17 cellular contexts compared by ENCODE assay signal in genomic region chr18:10481831-10482230, GRCh38. TPM values are rescaled to one million over a fixed set of nuclear protein-coding genes. Genes with fewer than 3 reads are reported as not detected.
A peak's percentile ranks its signal among the peaks of the same experiment; 100 is the strongest.
DNase-seq lines count a peak whose midpoint lies in the region; ATAC-seq and TF ChIP-seq lines count a peak whose summit lies in the region.
"Had no signal": no experiment of that assay in that cellular context is flagged by ENCODE, and none has a peak within 500 bp of the region (broad histone marks: within the 10 kb centered on the region; RNA-seq: fewer than 3 reads in every experiment).

No MANE protein-coding gene starts in this region.

- no CpG with 5 or more reads among the region's 9 CpGs for WGBS in mesendoderm (ENCODE audit: extremely low coverage, insufficient coverage, low lambda C conversion rate)

- H4K8ac ChIP-seq in mesendoderm (ENCODE audit: low read depth, low read length) = no peak overlapping the region

- no peak overlapping the region for H2BK5ac ChIP-seq in mesendoderm (ENCODE audit: low read length)

- DNase-seq in H7 (peak; percentile 71), activated B cell treated with CpG ODN at 0.5 μM for 24 hours (no peak), mesendoderm (peak; percentile 71), OCI-M1 (lab: John Stamatoyannopoulos, UW) (no peak), ascending aorta (ENCODE audit: low spot score in 2 of 2) (no peak), mucosa of gallbladder (ENCODE audit: low spot score) (no peak)
- DNase-seq in activated naive CD4-positive, alpha-beta T cell (lab: John Stamatoyannopoulos, UW) = no peak
- DNase-seq: C1 segment of cervical spinal cord, COR-L47, GDM1, KG1, NCI-H1092, NCI-H1694 treated with DMSO at 0.1 percent for 48 hours, NCI-H446 treated with DMSO at 0.1 percent for 48 hours, NCI-H82, SHP77 had no signal

- H4K5ac ChIP-seq in mesendoderm (ENCODE audit: low read length) = no peak overlapping the region

- POLR2A ChIA-PET in activated B cell treated with CpG ODN at 0.5 μM for 24 hours (lab: Charles Lee) = no interaction called here

- no peaks in the 10 kb centered on the region for H3K36me3 Mint-ChIP-seq in activated B cell treated with CpG ODN at 0.5 μM for 24 hours (ENCODE audit: low read depth)
- H3K36me3 Mint-ChIP-seq in stimulated activated memory B cell treated with anti-CD40 and anti-IgM and Interleukin-4, amounts not matched to agents 10 μg/mL and 1 μg/mL and 100 μg/mL, for 72 hours = no peaks in the 10 kb centered on the region

- no peak overlapping the region for H3K9ac ChIP-seq in mesendoderm (ENCODE audit: low read length)

- TF ChIP-seq CTCF in activated B cell treated with CpG ODN at 0.5 μM for 24 hours (IDR thresholded peaks at IDR 0.05) (no peak), ascending aorta (IDR thresholded peaks at IDR 0.05) (no peak)

- no peak for ATAC-seq in activated B cell treated with CpG ODN at 0.5 μM for 24 hours (ENCODE audit: low read depth)
- no peak for ATAC-seq in stimulated activated memory B cell treated with anti-CD40 and anti-IgM and Interleukin-4, amounts not matched to agents 10 μg/mL and 1 μg/mL and 100 μg/mL, for 72 hours

- H2BK15ac ChIP-seq in mesendoderm (replicated peaks; ENCODE audit: low read depth) = no peak overlapping the region

- no peak overlapping the region for H3K23ac ChIP-seq in mesendoderm (ENCODE audit: low read length)

- H3K36me3 ChIP-seq in H7 (replicated peaks; ENCODE audit: control insufficient read depth, insufficient read depth, low read length) = no peaks in the 10 kb centered on the region
- peaks cover 3% of the 10 kb centered on the region for H3K36me3 ChIP-seq in mesendoderm (ENCODE audit: control insufficient read depth, insufficient read depth, low read length)
- H3K36me3 ChIP-seq in ascending aorta = peaks cover 0 to 5% of the 10 kb centered on the region in 2 donors

- peak overlapping the region; percentile 82 for H3K27ac Mint-ChIP-seq in activated B cell treated with CpG ODN at 0.5 μM for 24 hours
- peak overlapping the region; percentile 86 for H3K27ac Mint-ChIP-seq in stimulated activated memory B cell treated with anti-CD40 and anti-IgM and Interleukin-4, amounts not matched to agents 10 μg/mL and 1 μg/mL and 100 μg/mL, for 72 hours

- H3K4me2 ChIP-seq in mesendoderm (ENCODE audit: low read length) = no peak overlapping the region

- H3K4me1 ChIP-seq in mesendoderm (ENCODE audit: control insufficient read depth, low read depth, low read length) = peaks cover 7% of the 10 kb centered on the region
- no peaks in the 10 kb centered on the region for H3K4me1 ChIP-seq in ascending aorta

- no peaks in the 10 kb centered on the region for H3K79me1 ChIP-seq in mesendoderm (ENCODE audit: low read length)

- H3K18ac ChIP-seq in mesendoderm (ENCODE audit: low read length) = peak overlapping the region; percentile 56

- no peak overlapping the region for H2AK5ac ChIP-seq in mesendoderm (ENCODE audit: low read length)

- intact Hi-C loops in activated B cell treated with CpG ODN at 0.5 μM for 24 hours (cut with micrococcal nuclease) = loop anchor here (2.0 to 10.0 kb wide), 2 partner anchors 27 to 77 kb away; partner anchors contain the start of gene APCDD1
- intact Hi-C loops in ascending aorta (cut with DNase I) = no loop called here

- H3K4ac ChIP-seq in mesendoderm (ENCODE audit: low read depth, low read length) = no peak overlapping the region

- no peaks in the 10 kb centered on the region for H3K9me3 Mint-ChIP-seq in activated B cell treated with CpG ODN at 0.5 μM for 24 hours
- no peaks in the 10 kb centered on the region for H3K9me3 Mint-ChIP-seq in stimulated activated memory B cell treated with anti-CD40 and anti-IgM and Interleukin-4, amounts not matched to agents 10 μg/mL and 1 μg/mL and 100 μg/mL, for 72 hours

- no peak overlapping the region for H2BK120ac ChIP-seq in mesendoderm (ENCODE audit: low read depth, low read length)

- peaks cover 19% of the 10 kb centered on the region; the same call in 1 of the 2 replicates for H3K27me3 ChIP-seq in H7 (ENCODE audit: control insufficient read depth, insufficient read depth, low read length)
- no peaks in the 10 kb centered on the region for H3K27me3 ChIP-seq in mesendoderm (ENCODE audit: insufficient read depth, low read length, poor library complexity)
- H3K27me3 ChIP-seq in ascending aorta = no peaks in the 10 kb centered on the region

- CTCF ChIA-PET in activated B cell treated with CpG ODN at 0.5 μM for 24 hours (lab: Charles Lee) = no interaction called here

- peaks cover 68% of the 10 kb centered on the region for H3K4me1 Mint-ChIP-seq in activated B cell treated with CpG ODN at 0.5 μM for 24 hours
- H3K4me1 Mint-ChIP-seq in stimulated activated memory B cell treated with anti-CD40 and anti-IgM and Interleukin-4, amounts not matched to agents 10 μg/mL and 1 μg/mL and 100 μg/mL, for 72 hours = peaks cover 57% of the 10 kb centered on the region

- H3K4me3 ChIP-seq in H7 (ENCODE audit: insufficient read depth, low read depth, low read length) (no peak overlapping the region), mesendoderm (ENCODE audit: low read length) (no peak overlapping the region), ascending aorta (no peak overlapping the region)

- no peak overlapping the region for H3K4me3 Mint-ChIP-seq in activated B cell treated with CpG ODN at 0.5 μM for 24 hours
- no peak overlapping the region for H3K4me3 Mint-ChIP-seq in stimulated activated memory B cell treated with anti-CD40 and anti-IgM and Interleukin-4, amounts not matched to agents 10 μg/mL and 1 μg/mL and 100 μg/mL, for 72 hours

- H3K27ac ChIP-seq in mesendoderm (ENCODE audit: low read depth, low read length) (no peak overlapping the region), ascending aorta (no peak overlapping the region)

- no peaks in the 10 kb centered on the region for H3K79me2 ChIP-seq in mesendoderm (ENCODE audit: control insufficient read depth, insufficient read depth, low read length)

- no peaks in the 10 kb centered on the region for H3K9me3 ChIP-seq in ascending aorta

- H3K56ac ChIP-seq in mesendoderm (ENCODE audit: low read length) = no peak overlapping the region

- H3K27me3 Mint-ChIP-seq in activated B cell treated with CpG ODN at 0.5 μM for 24 hours = peaks cover 2% of the 10 kb centered on the region
- no peaks in the 10 kb centered on the region for H3K27me3 Mint-ChIP-seq in stimulated activated memory B cell treated with anti-CD40 and anti-IgM and Interleukin-4, amounts not matched to agents 10 μg/mL and 1 μg/mL and 100 μg/mL, for 72 hours

RNA-seq across cellular contexts. Expression of gene APCDD1, which starts 27.4 kb away (rescaled TPM):
- total RNA-seq in H7 (2014; rRNA removed; shearing (Covaris generic)) = 26.8 and 40.2 TPM in 2 replicates
- total RNA-seq in activated B cell treated with CpG ODN at 0.5 μM for 24 hours (0.15 and 0.38 TPM in 2 replicates), ascending aorta (77.0 TPM), mucosa of gallbladder (170 TPM)
- polyA plus RNA-seq in mesendoderm (2013, experiment 1 of 2) = 34.5 TPM
- polyA plus RNA-seq in mesendoderm (2013, experiment 2 of 2) = 34.9 TPM

RNA-seq across cellular contexts. Expression of gene NAPG, which starts 44.0 kb away (rescaled TPM):
- 32.1 and 34.7 TPM in 2 replicates for total RNA-seq in H7 (2014; rRNA removed; shearing (Covaris generic))
- total RNA-seq in activated B cell treated with CpG ODN at 0.5 μM for 24 hours (24.5 and 33.3 TPM in 2 replicates), ascending aorta (31.1 TPM), mucosa of gallbladder (44.6 TPM)
- polyA plus RNA-seq in mesendoderm (2013, experiment 1 of 2) = 26.0 TPM
- polyA plus RNA-seq in mesendoderm (2013, experiment 2 of 2) = 25.6 TPM

Comparison
In these comparisons a context has a peak if more than half of its experiments do, and no peak if none do; other contexts are left out.
1. DNase-seq: peak in H7 (single experiment) and mesendoderm (single experiment); none in activated B cell treated with CpG ODN at 0.5 μM for 24 hours (single experiment), OCI-M1 (single experiment), ascending aorta (0 of 2), activated naive CD4-positive, alpha-beta T cell (0 of 4) and mucosa of gallbladder (single experiment).
2. RNA of gene APCDD1, which starts 27.4 kb away (total RNA-seq): 170 TPM in mucosa of gallbladder (single experiment), 77.0 TPM in ascending aorta (single experiment) and 26.8 to 40.2 TPM in H7; 0.15 to 0.38 TPM in activated B cell treated with CpG ODN at 0.5 μM for 24 hours; every median in the first group is over 10 times any median in the second.